22 cellular contexts compared by ENCODE assay signal in genomic region chr13:103273825-103274224, GRCh38.
DNase-seq lines count a peak whose midpoint lies in the region; ATAC-seq and TF ChIP-seq lines count a peak whose summit lies in the region.
"Had no signal": no experiment of that assay in that cellular context is flagged by ENCODE, and none has a peak within 500 bp of the region (broad histone marks: within the 10 kb centered on the region; RNA-seq: fewer than 3 reads in every experiment).

No MANE protein-coding gene starts in this region.

- H3K4me1 ChIP-seq in RWPE2 (ENCODE audit: insufficient read depth, poor library complexity, severe bottlenecking) (peaks cover 8% of the 10 kb centered on the region), right lobe of liver (no peaks in the 10 kb centered on the region)
- H3K4me1 ChIP-seq: BLaER1, HAP-1, Peyer's patch, SJCRH30 had no signal

- no peak for DNase-seq in RWPE2 (ENCODE audit: low spot score)
- DNase-seq in kidney tubule cell (ENCODE audit: low spot score), result peak; percentile 34
- DNase-seq in NCI-H1694 (lab: John Stamatoyannopoulos, UW), result no peak
- DNase-seq in right lobe of liver, result no peak
- DNase-seq: CD4-positive, alpha-beta T cell; COR-L47; DMS 273 treated with DMSO at 0.1 percent for 48 hours; DND-41; Kasumi-1; NCI-H1694 treated with DMSO at 0.1 percent for 48 hours; NCI-H2081 treated with DMSO at 0.1 percent for 48 hours; NCI-H2171 treated with DMSO at 0.1 percent for 48 hours; NCI-H524 treated with DMSO at 0.1 percent for 48 hours; NCI-H82; Peyer's patch; SJCRH30 had no signal

- H3K27me3 ChIP-seq in RWPE2 (ENCODE audit: insufficient read depth, poor library complexity, severe bottlenecking), result no peaks in the 10 kb centered on the region
- no peaks in the 10 kb centered on the region for H3K27me3 ChIP-seq in right lobe of liver
- H3K27me3 ChIP-seq: BLaER1, Peyer's patch, SJCRH30 had no signal

- intact Hi-C loops in right lobe of liver (cut with DNase I), result no loop called here

- no peak for TF ChIP-seq POLR2A in right lobe of liver (IDR thresholded peaks at IDR 0.05)

- H3K9me3 ChIP-seq in RWPE2 (ENCODE audit: severe bottlenecking) (no peaks in the 10 kb centered on the region), right lobe of liver (no peaks in the 10 kb centered on the region)
- H3K9me3 ChIP-seq: HAP-1, Peyer's patch, SJCRH30 had no signal

- ATAC-seq in GM19351 (IDR thresholded peaks at IDR 0.05; ENCODE audit: unreplicated experiment), result peak; percentile 19
- ATAC-seq in GM21723 (IDR thresholded peaks at IDR 0.05; ENCODE audit: unreplicated experiment), result peak; percentile 27
- 0 out of 3 replicates have a peak, but pooled peaks have one; percentile 16 for ATAC-seq in RWPE2 (ENCODE audit: low read depth)
- no peak for ATAC-seq in right lobe of liver
- ATAC-seq in HG03095 (IDR thresholded peaks at IDR 0.05; ENCODE audit: unreplicated experiment), result no peak
- ATAC-seq: GM23338 had no signal

- H3K27ac ChIP-seq in RWPE2 (ENCODE audit: poor library complexity, severe bottlenecking) (peak overlapping the region; percentile 29), right lobe of liver (no peak overlapping the region)
- H3K27ac ChIP-seq: BLaER1, Peyer's patch, SJCRH30 had no signal

- no peak overlapping the region for H3K4me3 ChIP-seq in RWPE2 (ENCODE audit: severe bottlenecking)
- H3K4me3 ChIP-seq in right lobe of liver, result no peak overlapping the region
- H3K4me3 ChIP-seq: BLaER1, GM23338, HAP-1, Peyer's patch, SJCRH30 had no signal

- H3K36me3 ChIP-seq in RWPE2 (ENCODE audit: low read depth) (no peaks in the 10 kb centered on the region), right lobe of liver (no peaks in the 10 kb centered on the region)
- H3K36me3 ChIP-seq: BLaER1, HAP-1, Peyer's patch, SJCRH30 had no signal

- TF ChIP-seq CTCF in RWPE2 (IDR thresholded peaks at IDR 0.05; ENCODE audit: poor library complexity, severe bottlenecking) (no peak), right lobe of liver (IDR thresholded peaks at IDR 0.05) (no peak)

Comparison
In these comparisons a context has a peak if more than half of its experiments do, and no peak if none do; other contexts are left out.
1. ATAC-seq: peak in GM19351 (single experiment), GM21723 (single experiment) and RWPE2 (single experiment); none in right lobe of liver (0 of 4) and HG03095 (single experiment).